Comparison of ENCODE assay signal across 19 cellular contexts in the genomic region with DNA sequence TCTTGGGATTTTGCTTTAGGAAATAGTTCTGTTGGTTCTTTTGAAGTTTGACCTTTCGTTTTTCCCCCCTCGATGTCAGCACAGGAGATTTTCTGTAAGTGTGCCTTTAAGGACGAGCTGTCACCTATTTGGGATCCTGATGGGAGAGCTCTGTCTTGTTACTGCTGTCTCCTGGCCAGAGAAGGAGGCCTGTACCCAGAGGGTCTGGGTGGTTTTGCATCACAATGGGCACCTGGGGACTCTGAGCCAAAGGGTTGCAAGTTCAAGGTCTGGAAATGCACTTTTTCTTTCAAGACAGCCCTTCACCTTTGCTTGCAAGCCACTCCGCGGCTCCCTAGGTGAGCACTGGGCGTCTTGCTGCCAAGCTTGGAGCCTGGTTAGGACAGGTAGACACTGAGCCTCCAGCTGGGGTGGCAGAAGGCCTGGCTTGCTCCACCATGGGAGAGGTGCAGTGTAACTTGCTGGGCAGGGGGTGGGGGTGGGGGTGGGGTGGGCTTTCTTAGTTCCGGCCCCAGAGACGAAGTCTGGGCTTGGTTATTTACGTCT. TPM values are rescaled to one million over a fixed set of nuclear protein-coding genes. Genes with fewer than 3 reads are reported as not detected.
"Had no signal": no experiment of that assay in that cellular context is flagged by ENCODE, and none has a peak within 500 bp of the region (broad histone marks: within the 10 kb centered on the region; RNA-seq: fewer than 3 reads in every experiment).

No MANE protein-coding gene starts in this region.

- H3K4me3 Mint-ChIP-seq: activated CD4-positive, alpha-beta memory T cell treated with anti-CD3 and anti-CD28 coated beads for 36 hours; activated naive CD8-positive, alpha-beta T cell treated with anti-CD3 and anti-CD28 coated beads for 36 hours; activated T-cell treated with anti-CD3 and anti-CD28 coated beads, Interleukin-2, amount 50 U/mL, for 4 hours; natural killer cell; stimulated activated naive B cell treated with anti-CD40 and anti-IgM and Interleukin-4, amounts not matched to agents 10 μg/mL and 1 μg/mL and 100 μg/mL, for 72 hours had no signal

- H3K9me3 ChIP-seq: heart right ventricle, mucosa of descending colon, psoas muscle, spleen, upper lobe of left lung had no signal

- H3K36me3 Mint-ChIP-seq: activated CD4-positive, alpha-beta memory T cell treated with anti-CD3 and anti-CD28 coated beads for 36 hours; activated naive CD8-positive, alpha-beta T cell treated with anti-CD3 and anti-CD28 coated beads for 36 hours; natural killer cell; stimulated activated naive B cell treated with anti-CD40 and anti-IgM and Interleukin-4, amounts not matched to agents 10 μg/mL and 1 μg/mL and 100 μg/mL, for 72 hours had no signal

- H3K36me3 ChIP-seq: heart right ventricle, spleen, upper lobe of left lung had no signal

- H3K27ac ChIP-seq: heart right ventricle, psoas muscle, spleen, upper lobe of left lung had no signal

- H3K27ac Mint-ChIP-seq: activated CD4-positive, alpha-beta memory T cell treated with anti-CD3 and anti-CD28 coated beads for 36 hours; activated naive CD8-positive, alpha-beta T cell treated with anti-CD3 and anti-CD28 coated beads for 36 hours; natural killer cell had no signal

- FAIRE-seq: colon had no signal

- H3K9me3 Mint-ChIP-seq: activated CD4-positive, alpha-beta memory T cell treated with anti-CD3 and anti-CD28 coated beads for 36 hours; activated naive CD8-positive, alpha-beta T cell treated with anti-CD3 and anti-CD28 coated beads for 36 hours; activated T-cell treated with anti-CD3 and anti-CD28 coated beads, Interleukin-2, amount 50 U/mL, for 4 hours; natural killer cell; stimulated activated naive B cell treated with anti-CD40 and anti-IgM and Interleukin-4, amounts not matched to agents 10 μg/mL and 1 μg/mL and 100 μg/mL, for 72 hours had no signal

- H3K4me3 ChIP-seq: heart right ventricle, lung, mucosa of descending colon, psoas muscle had no signal

- DNase-seq: activated CD4-positive, alpha-beta memory T cell treated with anti-CD3 and anti-CD28 coated beads for 36 hours; activated CD4-positive, alpha-beta T cell treated with anti-CD3 and anti-CD28 coated beads for 1 hour; activated gamma-delta T cell treated with Interleukin-2 at 50 U/mL for 16 hours; activated naive CD8-positive, alpha-beta T cell treated with anti-CD3 and anti-CD28 coated beads for 36 hours; activated T-cell treated with anti-CD3 and anti-CD28 coated beads, Interleukin-2, amount 50 U/mL, for 4 hours; effector CD4-positive, alpha-beta T cell; foreskin melanocyte; heart right ventricle; left colon; mucosa of descending colon; natural killer cell; spleen; stimulated activated CD4-positive, alpha-beta T cell treated with anti-CD3 and anti-CD28 coated beads, Interleukin-1b, Interleukin-23, amount 100 ng/mL, for 48 hours; stimulated activated naive B cell treated with anti-CD40 and anti-IgM and Interleukin-4, amounts not matched to agents 10 μg/mL and 1 μg/mL and 100 μg/mL, for 72 hours; upper lobe of left lung had no signal

- H3K4me1 ChIP-seq: psoas muscle had no signal

- ATAC-seq: activated T-cell treated with anti-CD3 and anti-CD28 coated beads, Interleukin-2, amount 50 U/mL, for 4 hours; left colon; mucosa of descending colon; natural killer cell; stimulated activated naive B cell treated with anti-CD40 and anti-IgM and Interleukin-4, amounts not matched to agents 10 μg/mL and 1 μg/mL and 100 μg/mL, for 72 hours had no signal

- H3K4me1 Mint-ChIP-seq: natural killer cell had no signal

RNA-seq across cellular contexts. Expression of a gene that starts 2.9 kb away (rescaled TPM):
- total RNA-seq: activated CD4-positive, alpha-beta memory T cell treated with anti-CD3 and anti-CD28 coated beads for 36 hours; activated naive CD8-positive, alpha-beta T cell treated with anti-CD3 and anti-CD28 coated beads for 36 hours; natural killer cell had no signal
- polyA plus RNA-seq: aorta had no signal
